ENCODE assay signal across 12 cellular contexts in the genomic region with DNA sequence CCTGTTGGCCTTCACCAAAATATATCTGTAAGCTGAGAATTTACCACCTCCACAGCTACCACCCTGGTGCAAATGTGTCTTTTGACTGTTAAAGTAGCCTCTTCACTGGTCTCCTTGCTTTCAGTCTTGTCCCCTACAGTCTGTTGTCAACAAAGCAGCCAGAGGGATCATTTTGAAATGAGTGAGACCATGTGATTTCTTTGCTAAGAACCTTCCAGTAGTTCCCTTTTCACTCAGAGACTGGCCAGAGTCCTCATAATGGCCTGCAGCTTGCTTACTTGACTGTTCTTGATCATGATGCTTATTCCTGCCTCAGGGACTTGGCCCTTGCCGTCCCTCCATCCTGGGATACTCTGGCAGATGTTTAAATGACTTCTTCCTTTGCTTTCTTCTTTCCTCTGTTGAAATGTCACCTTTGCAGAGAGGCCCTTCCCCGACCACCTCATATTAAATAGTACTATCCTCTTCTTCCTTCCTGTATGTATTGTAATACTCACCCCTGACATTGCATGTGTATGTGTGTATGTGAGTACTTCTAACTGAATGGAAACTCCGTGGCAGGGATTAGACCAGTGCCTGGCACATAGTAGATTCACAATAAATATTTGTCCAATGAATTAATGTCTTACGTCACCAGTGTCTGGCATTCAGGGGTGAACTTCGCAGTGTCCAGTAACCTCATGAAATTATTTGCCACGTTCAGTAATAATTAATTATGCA. TPM values are rescaled to one million over a fixed set of nuclear protein-coding genes. Genes with fewer than 3 reads are reported as not detected.
A peak's percentile ranks its signal among the peaks of the same experiment; 100 is the strongest.
DNase-seq lines count a peak whose midpoint lies in the region; ATAC-seq and TF ChIP-seq lines count a peak whose summit lies in the region.
"Had no signal": no experiment of that assay in that cellular context is flagged by ENCODE, and none has a peak within 500 bp of the region (broad histone marks: within the 10 kb centered on the region; RNA-seq: fewer than 3 reads in every experiment).

No MANE protein-coding gene starts in this region.

- H3K36me3 ChIP-seq in ascending aorta: peaks cover 0 to 6% of the 10 kb centered on the region in 2 donors

- H3K9me3 Mint-ChIP-seq in memory B cell: peaks cover 3% of the 10 kb centered on the region
- H3K9me3 Mint-ChIP-seq in type B pancreatic cell: peaks cover 4% of the 10 kb centered on the region
- H3K9me3 Mint-ChIP-seq: IgD-negative memory B cell had no signal

- H3K4me3 ChIP-seq in ascending aorta: no peak overlapping the region

- H3K36me3 Mint-ChIP-seq in memory B cell (peaks cover 22% of the 10 kb centered on the region), type B pancreatic cell (peaks cover 35% of the 10 kb centered on the region)

- peak overlapping the region; percentile 86 to 92 for H3K27ac ChIP-seq in ascending aorta
- H3K27ac ChIP-seq: 22Rv1 had no signal

- H3K27ac Mint-ChIP-seq in memory B cell: peak overlapping the region; percentile 28
- H3K27ac Mint-ChIP-seq in type B pancreatic cell: peak overlapping the region; percentile 0

- no peaks in the 10 kb centered on the region for H3K27me3 ChIP-seq in ascending aorta

- H3K4me3 Mint-ChIP-seq in memory B cell (no peak overlapping the region), type B pancreatic cell (peak overlapping the region; percentile 4)

- intact Hi-C loops in ascending aorta (cut with DNase I): no loop called here

- H3K4me1 Mint-ChIP-seq in memory B cell (peaks cover 36% of the 10 kb centered on the region), type B pancreatic cell (ENCODE audit: unreplicated experiment) (peaks cover 31% of the 10 kb centered on the region)

- DNase-seq in DMS53 (lab: John Stamatoyannopoulos, UW) (peak; percentile 50), DMS53 treated with DMSO at 0.1 percent for 48 hours (lab: John Stamatoyannopoulos, UW; ENCODE audit: unreplicated experiment) (no peak), ascending aorta (ENCODE audit: low spot score in 2 of 2) (no peak), memory B cell (ENCODE audit: low spot score in 2 of 2) (no peak), type B pancreatic cell (ENCODE audit: extremely low spot score, unreplicated experiment) (no peak), NCI-H1930 (lab: John Stamatoyannopoulos, UW) (no peak), NCI-H1417 treated with DMSO at 0.1 percent for 48 hours (lab: John Stamatoyannopoulos, UW) (no peak)
- DNase-seq in stimulated activated CD4-positive, alpha-beta T cell treated with anti-CD3 and anti-CD28 coated beads, Interleukin-15, amount 100 ng/mL, for 24 hours: no peak
- DNase-seq: cortex of kidney had no signal

- TF ChIP-seq CTCF in ascending aorta (IDR thresholded peaks at IDR 0.05) (no peak), type B pancreatic cell (conservative IDR thresholded peaks at IDR 0.05) (no peak)

- no peak for ATAC-seq in memory B cell (ENCODE audit: low read depth)

- no peaks in the 10 kb centered on the region for H3K9me3 ChIP-seq in ascending aorta

- peaks cover 14 to 68% of the 10 kb centered on the region in 2 donors for H3K4me1 ChIP-seq in ascending aorta

- H3K27me3 Mint-ChIP-seq in memory B cell: no peaks in the 10 kb centered on the region
- no peaks in the 10 kb centered on the region for H3K27me3 Mint-ChIP-seq in type B pancreatic cell
- H3K27me3 Mint-ChIP-seq: IgD-negative memory B cell had no signal

RNA-seq across cellular contexts. Expression of a gene that starts 5.0 kb away (rescaled TPM):
- 70.2 TPM for total RNA-seq in ascending aorta
- total RNA-seq in type B pancreatic cell (ENCODE audit: low replicate concordance): 35.5 and 40.4 TPM in 2 replicates

RNA-seq across cellular contexts. Expression of a gene that starts 32.8 kb away (rescaled TPM):
- not detected for total RNA-seq in ascending aorta
- 0.77 and 3.9 TPM in 2 replicates for total RNA-seq in type B pancreatic cell (ENCODE audit: low replicate concordance)
- total RNA-seq: activated CD8-positive, alpha-beta memory T cell treated with anti-CD3 and anti-CD28 coated beads for 36 hours had no signal

RNA-seq across cellular contexts. Expression of a gene that starts 51.5 kb away (rescaled TPM):
- total RNA-seq in ascending aorta (67.4 TPM), type B pancreatic cell (ENCODE audit: low replicate concordance) (56.0 and 70.3 TPM in 2 replicates)
